8 cellular contexts compared by ENCODE assay signal in genomic region chr1:150186789-150187559, GRCh38. TPM values are rescaled to one million over a fixed set of nuclear protein-coding genes. Genes with fewer than 3 reads are reported as not detected.
A peak's percentile ranks its signal among the peaks of the same experiment; 100 is the strongest.
DNase-seq lines count a peak whose midpoint lies in the region; TF ChIP-seq lines count a peak whose summit lies in the region.

No MANE protein-coding gene starts in this region.

- H3K79me2 ChIP-seq in neural cell (replicated peaks; ENCODE audit: insufficient read depth, low read length), result no peaks in the 10 kb centered on the region

- H3K27ac ChIP-seq in esophagus muscularis mucosa (replicated peaks in 1 of 4) (peak overlapping the region; percentile 2 to 29 (median 23)), neural cell (ENCODE audit: low read length) (no peak overlapping the region)

- intact Hi-C loops in esophagus muscularis mucosa (cut with DNase I), result loop anchor here (5.0 kb wide), 1 partner anchor 225 kb away; no protein-coding TSS in a partner anchor

- no peaks in the 10 kb centered on the region for H3K36me3 ChIP-seq in esophagus muscularis mucosa
- H3K36me3 ChIP-seq in neural cell (ENCODE audit: insufficient read depth, low read length), result no peaks in the 10 kb centered on the region

- peak; percentile 53 for DNase-seq in A172 (ENCODE audit: low spot score)
- peak; percentile 67 for DNase-seq in GM03348 (ENCODE audit: low spot score)
- DNase-seq in NCI-H2171 (lab: John Stamatoyannopoulos, UW), result peak; percentile 56
- peak; percentile 26 for DNase-seq in UCSD-AML1 (lab: John Stamatoyannopoulos, UW; ENCODE audit: unreplicated experiment)
- no peak for DNase-seq in esophagus muscularis mucosa (ENCODE audit: extremely low spot score)
- DNase-seq in COLO668 (lab: John Stamatoyannopoulos, UW; ENCODE audit: unreplicated experiment), result no peak
- no peak for DNase-seq in activated CD8-positive, alpha-beta memory T cell treated with anti-CD3 and anti-CD28 coated beads, Interleukin-2, amount 50 U/mL, for 48 hours

- TF ChIP-seq CTCF in esophagus muscularis mucosa (IDR thresholded peaks at IDR 0.05), result peak; percentile 47 to 54 (median 48)
- peak; percentile 79 for TF ChIP-seq CTCF in neural cell (IDR thresholded peaks at IDR 0.05; ENCODE audit: poor library complexity, severe bottlenecking)

- H3K9me2 ChIP-seq in neural cell (ENCODE audit: insufficient read depth, low read length), result no peaks in the 10 kb centered on the region

- WGBS in esophagus muscularis mucosa, result 27% methylated on average over 10 of the region's 10 CpGs

- TF ChIP-seq POLR2A in esophagus muscularis mucosa (IDR thresholded peaks at IDR 0.05; ENCODE audit: low read depth), result no peak

- H3K4me1 ChIP-seq in esophagus muscularis mucosa, result peaks cover 4 to 11% (median 7%) of the 10 kb centered on the region in 4 donors

- no peaks in the 10 kb centered on the region for H3F3A ChIP-seq in neural cell (ENCODE audit: insufficient read depth, low read length, poor library complexity, severe bottlenecking)

- no peak overlapping the region for H2AFZ ChIP-seq in neural cell (ENCODE audit: low read depth, low read length)

- TF ChIP-seq RAD21 in neural cell (conservative IDR thresholded peaks at IDR 0.05), result peak; percentile 86

- H3K4me3 ChIP-seq in esophagus muscularis mucosa (peak overlapping the region in 3 of 4 donors; percentile 2 to 32 (median 17)), neural cell (ENCODE audit: low read length) (no peak overlapping the region)

- TF ChIP-seq EP300 in esophagus muscularis mucosa (IDR thresholded peaks at IDR 0.05) (no peak), neural cell (conservative IDR thresholded peaks at IDR 0.05; ENCODE audit: poor library complexity, severe bottlenecking) (no peak)

- no peak overlapping the region for H3K4me2 ChIP-seq in neural cell (ENCODE audit: low read length)

- H3K9me3 ChIP-seq in esophagus muscularis mucosa (no peaks in the 10 kb centered on the region), neural cell (ENCODE audit: low read length) (no peaks in the 10 kb centered on the region)

- H4K20me1 ChIP-seq in neural cell (ENCODE audit: insufficient read depth), result no peaks in the 10 kb centered on the region

- H3K9ac ChIP-seq in neural cell (ENCODE audit: low read length), result no peak overlapping the region

- H3K27me3 ChIP-seq in esophagus muscularis mucosa (no peaks in the 10 kb centered on the region), neural cell (ENCODE audit: insufficient read depth, low read depth, low read length) (no peaks in the 10 kb centered on the region)

TF ChIP-seq in neural cell, 6 proteins besides CTCF, POLR2A, EP300 and RAD21:
- no peak for TF ChIP-seq TAF1 (IDR thresholded peaks at IDR 0.05; ENCODE audit: low read depth)
- peak; percentile 85 for TF ChIP-seq SMC3 (conservative IDR thresholded peaks at IDR 0.05; ENCODE audit: poor library complexity)
- TF ChIP-seq POLR2AphosphoS5 (IDR thresholded peaks at IDR 0.05), result no peak
- no peak for TF ChIP-seq REST (IDR thresholded peaks at IDR 0.05; ENCODE audit: borderline replicate concordance)
- TF ChIP-seq MXI1 (conservative IDR thresholded peaks at IDR 0.05; ENCODE audit: poor library complexity, severe bottlenecking), result no peak
- TF ChIP-seq EZH2 (IDR thresholded peaks at IDR 0.05; ENCODE audit: borderline replicate concordance, insufficient read depth, low read length, poor library complexity, severe bottlenecking), result no peak

RNA-seq across cellular contexts. Expression of gene PLEKHO1, which starts 37.3 kb away (rescaled TPM):
- 69.1 and 82.9 TPM in 2 replicates for total RNA-seq in A172 (2014; rRNA removed; shearing (Covaris generic))
- total RNA-seq in esophagus muscularis mucosa, result 100 to 1,000 TPM; 294 to 426 (median 337) TPM
- 203 and 213 TPM in 2 replicates for polyA plus RNA-seq in neural cell
- polyA minus RNA-seq in neural cell, result 107 and 109 TPM in 2 replicates

RNA-seq across cellular contexts. Expression of gene ANP32E, which starts 48.9 kb away (rescaled TPM):
- 76.3 and 81.9 TPM in 2 replicates for total RNA-seq in A172 (2014; rRNA removed; shearing (Covaris generic))
- total RNA-seq in esophagus muscularis mucosa, result 10 to 100 TPM; 15.6 to 20.3 (median 18.6) TPM
- polyA plus RNA-seq in neural cell, result 16.6 and 17.9 TPM in 2 replicates
- 11.0 and 17.2 TPM in 2 replicates for polyA minus RNA-seq in neural cell

Comparison
In these comparisons a context has a peak if more than half of its experiments do, and no peak if none do; other contexts are left out.
1. DNase-seq: peak in A172 (single experiment), GM03348 (single experiment), NCI-H2171 (single experiment) and UCSD-AML1 (single experiment); none in esophagus muscularis mucosa (single experiment), COLO668 (single experiment) and activated CD8-positive, alpha-beta memory T cell treated with anti-CD3 and anti-CD28 coated beads, Interleukin-2, amount 50 U/mL, for 48 hours (single experiment).